ENCODE assay signal across 1 cellular context in the genomic region with DNA sequence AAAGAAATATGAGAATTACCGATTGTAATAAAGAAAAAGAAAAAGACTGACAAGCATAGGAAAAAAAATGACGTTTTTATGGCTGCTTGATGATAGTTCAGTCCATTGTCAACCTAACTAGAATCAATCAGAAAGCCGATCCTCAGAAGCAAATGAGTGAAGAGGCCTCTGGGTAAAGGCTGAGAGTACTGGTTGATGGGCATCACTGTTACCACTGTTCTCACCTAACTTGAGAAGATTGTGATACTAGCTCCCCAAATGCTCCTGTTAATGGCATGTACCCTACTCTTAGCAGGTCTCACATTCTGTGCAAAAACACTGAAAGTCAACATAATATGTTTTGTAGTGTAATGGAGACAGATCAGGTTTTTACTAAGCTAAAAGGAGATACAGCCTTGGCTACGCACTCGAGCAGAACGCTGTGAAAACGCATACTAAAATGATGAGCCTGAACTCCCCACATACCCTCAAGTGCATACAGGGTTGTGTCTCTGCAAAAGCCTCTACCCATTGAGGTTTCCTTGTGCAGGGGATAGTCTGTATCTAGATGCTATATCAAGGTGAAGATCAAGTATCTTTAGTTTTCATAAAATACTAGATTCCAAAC.
TF ChIP-seq lines count a peak whose summit lies in the region.

No MANE protein-coding gene starts in this region.

TF ChIP-seq in GM12878, 131 proteins besides CTCF, POLR2A, EP300 and RAD21 (continued from another document):
- TF ChIP-seq, protein P1, sequence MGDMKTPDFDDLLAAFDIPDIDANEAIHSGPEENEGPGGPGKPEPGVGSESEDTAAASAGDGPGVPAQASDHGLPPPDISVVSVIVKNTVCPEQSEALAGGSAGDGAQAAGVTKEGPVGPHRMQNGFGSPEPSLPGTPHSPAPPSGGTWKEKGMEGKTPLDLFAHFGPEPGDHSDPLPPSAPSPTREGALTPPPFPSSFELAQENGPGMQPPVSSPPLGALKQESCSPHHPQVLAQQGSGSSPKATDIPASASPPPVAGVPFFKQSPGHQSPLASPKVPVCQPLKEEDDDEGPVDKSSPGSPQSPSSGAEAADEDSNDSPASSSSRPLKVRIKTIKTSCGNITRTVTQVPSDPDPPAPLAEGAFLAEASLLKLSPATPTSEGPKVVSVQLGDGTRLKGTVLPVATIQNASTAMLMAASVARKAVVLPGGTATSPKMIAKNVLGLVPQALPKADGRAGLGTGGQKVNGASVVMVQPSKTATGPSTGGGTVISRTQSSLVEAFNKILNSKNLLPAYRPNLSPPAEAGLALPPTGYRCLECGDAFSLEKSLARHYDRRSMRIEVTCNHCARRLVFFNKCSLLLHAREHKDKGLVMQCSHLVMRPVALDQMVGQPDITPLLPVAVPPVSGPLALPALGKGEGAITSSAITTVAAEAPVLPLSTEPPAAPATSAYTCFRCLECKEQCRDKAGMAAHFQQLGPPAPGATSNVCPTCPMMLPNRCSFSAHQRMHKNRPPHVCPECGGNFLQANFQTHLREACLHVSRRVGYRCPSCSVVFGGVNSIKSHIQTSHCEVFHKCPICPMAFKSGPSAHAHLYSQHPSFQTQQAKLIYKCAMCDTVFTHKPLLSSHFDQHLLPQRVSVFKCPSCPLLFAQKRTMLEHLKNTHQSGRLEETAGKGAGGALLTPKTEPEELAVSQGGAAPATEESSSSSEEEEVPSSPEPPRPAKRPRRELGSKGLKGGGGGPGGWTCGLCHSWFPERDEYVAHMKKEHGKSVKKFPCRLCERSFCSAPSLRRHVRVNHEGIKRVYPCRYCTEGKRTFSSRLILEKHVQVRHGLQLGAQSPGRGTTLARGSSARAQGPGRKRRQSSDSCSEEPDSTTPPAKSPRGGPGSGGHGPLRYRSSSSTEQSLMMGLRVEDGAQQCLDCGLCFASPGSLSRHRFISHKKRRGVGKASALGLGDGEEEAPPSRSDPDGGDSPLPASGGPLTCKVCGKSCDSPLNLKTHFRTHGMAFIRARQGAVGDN (IDR thresholded peaks at IDR 0.05) = peak; percentile 92
- TF ChIP-seq KDM1A (IDR thresholded peaks at IDR 0.05; ENCODE audit: borderline replicate concordance) = no peak
